ENCODE assay signal across 1 cellular context in genomic region chr2:159003555-159003954, GRCh38.
TF ChIP-seq lines count a peak whose summit lies in the region.

No MANE protein-coding gene starts in this region.

TF ChIP-seq in K562, 482 proteins besides CTCF, POLR2A, EP300 and RAD21 (continues in another document):
- TF ChIP-seq L3MBTL2 (IDR thresholded peaks at IDR 0.05): peak; percentile 92
- TF ChIP-seq CHD7 (IDR thresholded peaks at IDR 0.05; ENCODE audit: low read depth, low read length): no peak
- TF ChIP-seq ESRRB (CRISPR knock-in tag; IDR thresholded peaks at IDR 0.05; ENCODE audit: borderline replicate concordance): no peak
- TF ChIP-seq, protein P1, sequence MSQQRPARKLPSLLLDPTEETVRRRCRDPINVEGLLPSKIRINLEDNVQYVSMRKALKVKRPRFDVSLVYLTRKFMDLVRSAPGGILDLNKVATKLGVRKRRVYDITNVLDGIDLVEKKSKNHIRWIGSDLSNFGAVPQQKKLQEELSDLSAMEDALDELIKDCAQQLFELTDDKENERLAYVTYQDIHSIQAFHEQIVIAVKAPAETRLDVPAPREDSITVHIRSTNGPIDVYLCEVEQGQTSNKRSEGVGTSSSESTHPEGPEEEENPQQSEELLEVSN (IDR thresholded peaks at IDR 0.05; ENCODE audit: borderline replicate concordance in 1 of 2, extremely low read depth in 1 of 2, insufficient read depth in 1 of 2, insufficient read length in 1 of 2, low read depth in 1 of 2, low read length in 1 of 2, poor library complexity in 1 of 2, severe bottlenecking in 1 of 2): peak in 1 of 2 experiments; percentile 30
- TF ChIP-seq TRIM28 (IDR thresholded peaks at IDR 0.05): no peak
- TF ChIP-seq SMAD4 (CRISPR knock-in tag; conservative IDR thresholded peaks at IDR 0.05): 0 out of 2 replicates have a peak, but pooled peaks have one; percentile 35
- TF ChIP-seq, protein P2, sequence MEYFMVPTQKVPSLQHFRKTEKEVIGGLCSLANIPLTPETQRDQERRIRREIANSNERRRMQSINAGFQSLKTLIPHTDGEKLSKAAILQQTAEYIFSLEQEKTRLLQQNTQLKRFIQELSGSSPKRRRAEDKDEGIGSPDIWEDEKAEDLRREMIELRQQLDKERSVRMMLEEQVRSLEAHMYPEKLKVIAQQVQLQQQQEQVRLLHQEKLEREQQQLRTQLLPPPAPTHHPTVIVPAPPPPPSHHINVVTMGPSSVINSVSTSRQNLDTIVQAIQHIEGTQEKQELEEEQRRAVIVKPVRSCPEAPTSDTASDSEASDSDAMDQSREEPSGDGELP (CRISPR knock-in tag; IDR thresholded peaks at IDR 0.05; ENCODE audit: borderline replicate concordance): peak; percentile 44; the same call in 1 of the 2 replicates
- no peak for TF ChIP-seq PTBP1 (IDR thresholded peaks at IDR 0.05; ENCODE audit: low read depth, low read length)
- TF ChIP-seq, protein P3, sequence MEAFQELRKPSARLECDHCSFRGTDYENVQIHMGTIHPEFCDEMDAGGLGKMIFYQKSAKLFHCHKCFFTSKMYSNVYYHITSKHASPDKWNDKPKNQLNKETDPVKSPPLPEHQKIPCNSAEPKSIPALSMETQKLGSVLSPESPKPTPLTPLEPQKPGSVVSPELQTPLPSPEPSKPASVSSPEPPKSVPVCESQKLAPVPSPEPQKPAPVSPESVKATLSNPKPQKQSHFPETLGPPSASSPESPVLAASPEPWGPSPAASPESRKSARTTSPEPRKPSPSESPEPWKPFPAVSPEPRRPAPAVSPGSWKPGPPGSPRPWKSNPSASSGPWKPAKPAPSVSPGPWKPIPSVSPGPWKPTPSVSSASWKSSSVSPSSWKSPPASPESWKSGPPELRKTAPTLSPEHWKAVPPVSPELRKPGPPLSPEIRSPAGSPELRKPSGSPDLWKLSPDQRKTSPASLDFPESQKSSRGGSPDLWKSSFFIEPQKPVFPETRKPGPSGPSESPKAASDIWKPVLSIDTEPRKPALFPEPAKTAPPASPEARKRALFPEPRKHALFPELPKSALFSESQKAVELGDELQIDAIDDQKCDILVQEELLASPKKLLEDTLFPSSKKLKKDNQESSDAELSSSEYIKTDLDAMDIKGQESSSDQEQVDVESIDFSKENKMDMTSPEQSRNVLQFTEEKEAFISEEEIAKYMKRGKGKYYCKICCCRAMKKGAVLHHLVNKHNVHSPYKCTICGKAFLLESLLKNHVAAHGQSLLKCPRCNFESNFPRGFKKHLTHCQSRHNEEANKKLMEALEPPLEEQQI (IDR thresholded peaks at IDR 0.05): no peak
- peak; percentile 51 for TF ChIP-seq NFIC (IDR thresholded peaks at IDR 0.05)
- TF ChIP-seq ZNF121 (CRISPR knock-in tag; conservative IDR thresholded peaks at IDR 0.05): no peak
- TF ChIP-seq, protein P4, sequence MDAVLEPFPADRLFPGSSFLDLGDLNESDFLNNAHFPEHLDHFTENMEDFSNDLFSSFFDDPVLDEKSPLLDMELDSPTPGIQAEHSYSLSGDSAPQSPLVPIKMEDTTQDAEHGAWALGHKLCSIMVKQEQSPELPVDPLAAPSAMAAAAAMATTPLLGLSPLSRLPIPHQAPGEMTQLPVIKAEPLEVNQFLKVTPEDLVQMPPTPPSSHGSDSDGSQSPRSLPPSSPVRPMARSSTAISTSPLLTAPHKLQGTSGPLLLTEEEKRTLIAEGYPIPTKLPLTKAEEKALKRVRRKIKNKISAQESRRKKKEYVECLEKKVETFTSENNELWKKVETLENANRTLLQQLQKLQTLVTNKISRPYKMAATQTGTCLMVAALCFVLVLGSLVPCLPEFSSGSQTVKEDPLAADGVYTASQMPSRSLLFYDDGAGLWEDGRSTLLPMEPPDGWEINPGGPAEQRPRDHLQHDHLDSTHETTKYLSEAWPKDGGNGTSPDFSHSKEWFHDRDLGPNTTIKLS (IDR thresholded peaks at IDR 0.05; ENCODE audit: borderline replicate concordance, low read depth): no peak
- TF ChIP-seq NFRKB (IDR thresholded peaks at IDR 0.05; ENCODE audit: low read depth): peak; percentile 42; the same call in 1 of the 2 replicates
- peak; percentile 59 for TF ChIP-seq CXXC5 (CRISPR knock-in tag; IDR thresholded peaks at IDR 0.05)
- TF ChIP-seq MECOM (CRISPR knock-in tag; IDR thresholded peaks at IDR 0.05): no peak
- no peak for TF ChIP-seq MCM2 (IDR thresholded peaks at IDR 0.05; ENCODE audit: low read depth)
- TF ChIP-seq TSHZ1 (CRISPR knock-in tag; IDR thresholded peaks at IDR 0.05): no peak
